In the genomic region with DNA sequence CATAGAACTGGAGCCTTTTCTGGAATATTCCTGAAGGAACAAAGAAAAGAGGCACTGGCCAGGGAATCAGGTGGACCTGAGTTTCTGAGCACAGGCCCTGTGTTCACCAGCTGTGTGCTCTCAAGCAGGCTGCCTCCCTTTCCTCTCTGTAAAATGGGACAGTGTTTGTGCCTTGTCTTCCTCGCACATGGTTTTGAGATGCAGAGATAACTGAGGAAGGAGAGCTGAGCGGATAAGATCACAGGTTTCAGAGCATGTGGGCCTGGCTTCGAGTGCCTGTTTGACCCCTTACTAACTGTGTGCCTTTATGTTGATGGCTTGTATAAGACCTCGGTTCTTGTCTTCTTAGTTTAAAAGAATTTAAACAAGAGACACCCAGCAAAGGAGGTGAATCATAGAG, we compare ENCODE assay signal across 29 cellular contexts. TPM values are rescaled to one million over a fixed set of nuclear protein-coding genes. Genes with fewer than 3 reads are reported as not detected.
DNase-seq lines count a peak whose midpoint lies in the region; ATAC-seq and TF ChIP-seq lines count a peak whose summit lies in the region.
"Had no signal": no experiment of that assay in that cellular context is flagged by ENCODE, and none has a peak within 500 bp of the region (broad histone marks: within the 10 kb centered on the region; RNA-seq: fewer than 3 reads in every experiment).

No MANE protein-coding gene starts in this region.

- H3K27me3 Mint-ChIP-seq in brain (peaks cover 29% of the 10 kb centered on the region), nephron progenitor cell (ENCODE audit: low read depth, poor library complexity) (peaks cover 37% of the 10 kb centered on the region)

- peaks cover 0 to 34% (median 12%) of the 10 kb centered on the region in 9 donors for H3K27me3 ChIP-seq in heart left ventricle
- peaks cover 16% of the 10 kb centered on the region for H3K27me3 ChIP-seq in upper lobe of right lung
- H3K27me3 ChIP-seq: pancreas, right lobe of liver had no signal

- DNase-seq in heart left ventricle (no peak), left ventricle myocardium superior (no peak), nephron progenitor cell (no peak), upper lobe of right lung (peak; percentile 11), DMS 273 (lab: John Stamatoyannopoulos, UW; ENCODE audit: unreplicated experiment) (no peak), RKO (ENCODE audit: low spot score) (no peak), HUDEP-2 (lab: John Stamatoyannopoulos, UW; ENCODE audit: unreplicated experiment in 76 of 76) (no peak)
- DNase-seq: activated CD4-positive, alpha-beta T cell treated with anti-CD3 and anti-CD28 coated beads for 1 hour; activated CD8-positive, alpha-beta T cell treated with anti-CD3 and anti-CD28 coated beads for 36 hours; CD8-positive, alpha-beta T cell; cortex of kidney; DMS153; effector memory CD8-positive, alpha-beta T cell; left colon; natural killer cell; NCI-H1105; NCI-H187 treated with DMSO at 0.1 percent for 48 hours; NCI-H526; pancreas; PC-9; right lobe of liver; stimulated activated naive B cell treated with anti-CD40 and anti-IgM and Interleukin-4, amounts not matched to agents 10 μg/mL and 1 μg/mL and 100 μg/mL, for 72 hours had no signal

- H3K4me1 ChIP-seq in heart left ventricle (peaks cover 0 to 18% (median 4%) of the 10 kb centered on the region in 12 donors), upper lobe of right lung (peaks cover 3% of the 10 kb centered on the region)
- H3K4me1 ChIP-seq: foreskin keratinocyte, pancreas had no signal

- H3K9me3 ChIP-seq in heart left ventricle = no peaks in the 10 kb centered on the region
- H3K9me3 ChIP-seq in upper lobe of right lung = no peaks in the 10 kb centered on the region
- H3K9me3 ChIP-seq: esophagus muscularis mucosa, pancreas, right lobe of liver had no signal

- H3K36me3 Mint-ChIP-seq in brain (no peaks in the 10 kb centered on the region), nephron progenitor cell (ENCODE audit: low read depth) (no peaks in the 10 kb centered on the region)
- H3K36me3 Mint-ChIP-seq: activated naive CD4-positive, alpha-beta T cell treated with anti-CD3 and anti-CD28 coated beads, Interleukin-2, amount 50 U/mL, for 24 hours; CD8-positive, alpha-beta T cell; natural killer cell; stimulated activated naive B cell treated with anti-CD40 and anti-IgM and Interleukin-4, amounts not matched to agents 10 μg/mL and 1 μg/mL and 100 μg/mL, for 72 hours had no signal

- H3K4me3 Mint-ChIP-seq in brain (no peak overlapping the region), nephron progenitor cell (no peak overlapping the region)
- H3K4me3 Mint-ChIP-seq: activated CD8-positive, alpha-beta T cell treated with anti-CD3 and anti-CD28 coated beads for 36 hours; activated naive CD4-positive, alpha-beta T cell treated with anti-CD3 and anti-CD28 coated beads, Interleukin-2, amount 50 U/mL, for 24 hours; CD8-positive, alpha-beta T cell; effector memory CD8-positive, alpha-beta T cell; natural killer cell; stimulated activated naive B cell treated with anti-CD40 and anti-IgM and Interleukin-4, amounts not matched to agents 10 μg/mL and 1 μg/mL and 100 μg/mL, for 72 hours; T-helper 1 cell treated with Interleukin-12 subunit alpha and Interleukin-12 subunit beta and Interleukin-4 antibody, amounts not matched to agents 30 μg/mL and 1 μg/mL, for 36 hours had no signal

- TF ChIP-seq CTCF in heart left ventricle (IDR thresholded peaks at IDR 0.05) (no peak), brain (conservative IDR thresholded peaks at IDR 0.05) (no peak), nephron progenitor cell (IDR thresholded peaks at IDR 0.05) (no peak), upper lobe of right lung (IDR thresholded peaks at IDR 0.05) (no peak)

- intact Hi-C loops in heart left ventricle (cut with DNase I) (loop anchor here in 4 of 10 donors (5.0 to 10.0 kb wide), 2 partner anchors 81 to 83 kb away; no protein-coding TSS in a partner anchor), left ventricle myocardium superior (cut with micrococcal nuclease) (no loop called here), upper lobe of right lung (cut with DNase I) (no loop called here)

- no peaks in the 10 kb centered on the region for H3K36me3 ChIP-seq in heart left ventricle
- no peaks in the 10 kb centered on the region for H3K36me3 ChIP-seq in upper lobe of right lung
- H3K36me3 ChIP-seq: esophagus muscularis mucosa, pancreas, right lobe of liver had no signal

- H3K4me1 Mint-ChIP-seq in brain (peaks cover 29% of the 10 kb centered on the region), nephron progenitor cell (peaks cover 53% of the 10 kb centered on the region)
- H3K4me1 Mint-ChIP-seq: activated naive CD4-positive, alpha-beta T cell treated with anti-CD3 and anti-CD28 coated beads, Interleukin-2, amount 50 U/mL, for 24 hours; natural killer cell had no signal

- H3K9me3 Mint-ChIP-seq in brain (peaks cover 0 to 8% (median 3%) of the 10 kb centered on the region in 5 experiments), nephron progenitor cell (no peaks in the 10 kb centered on the region)
- H3K9me3 Mint-ChIP-seq: activated CD8-positive, alpha-beta T cell treated with anti-CD3 and anti-CD28 coated beads for 36 hours; activated naive CD4-positive, alpha-beta T cell treated with anti-CD3 and anti-CD28 coated beads, Interleukin-2, amount 50 U/mL, for 24 hours; activated T-helper 2 cell treated with anti-CD3 and anti-CD28 coated beads, Interferon-gamma antibody, Interleukin-2, Interleukin-4, amounts not matched to agents 10 μg/mL and 5 μg/mL and 100 μg/mL, durations not matched to agents 14 hours and 24 hours and 36 hours; CD8-positive, alpha-beta T cell; effector memory CD8-positive, alpha-beta T cell; natural killer cell; stimulated activated naive B cell treated with anti-CD40 and anti-IgM and Interleukin-4, amounts not matched to agents 10 μg/mL and 1 μg/mL and 100 μg/mL, for 72 hours; T-helper 1 cell treated with Interleukin-12 subunit alpha and Interleukin-12 subunit beta and Interleukin-4 antibody, amounts not matched to agents 30 μg/mL and 1 μg/mL, for 36 hours had no signal

- ATAC-seq in heart left ventricle (no peak), left ventricle myocardium superior (no peak), upper lobe of right lung (no peak)
- ATAC-seq: activated CD8-positive, alpha-beta T cell treated with anti-CD3 and anti-CD28 coated beads for 36 hours; CD8-positive, alpha-beta T cell; effector memory CD8-positive, alpha-beta T cell; left colon; natural killer cell; right lobe of liver; stimulated activated naive B cell treated with anti-CD40 and anti-IgM and Interleukin-4, amounts not matched to agents 10 μg/mL and 1 μg/mL and 100 μg/mL, for 72 hours had no signal

- 74 to 87% (median 77%) methylated on average over 4 of the region's 4 CpGs for WGBS in heart left ventricle, 4 donors

- no peak for TF ChIP-seq POLR2A in heart left ventricle (IDR thresholded peaks at IDR 0.05)

- H3K27ac ChIP-seq in heart left ventricle (peak overlapping the region in 9 of 12 donors; percentile 30 to 66 (median 39)), upper lobe of right lung (no peak overlapping the region)
- H3K27ac ChIP-seq: esophagus muscularis mucosa, foreskin keratinocyte, pancreas, PC-9, right lobe of liver had no signal

- H3K27ac Mint-ChIP-seq in brain (peak overlapping the region in 3 of 5 experiments; percentile 58 to 88 (median 79)), nephron progenitor cell (peak overlapping the region; percentile 91)
- H3K27ac Mint-ChIP-seq: activated CD8-positive, alpha-beta T cell treated with anti-CD3 and anti-CD28 coated beads for 36 hours; activated naive CD4-positive, alpha-beta T cell treated with anti-CD3 and anti-CD28 coated beads, Interleukin-2, amount 50 U/mL, for 24 hours; activated T-helper 2 cell treated with anti-CD3 and anti-CD28 coated beads, Interferon-gamma antibody, Interleukin-2, Interleukin-4, amounts not matched to agents 10 μg/mL and 5 μg/mL and 100 μg/mL, durations not matched to agents 14 hours and 24 hours and 36 hours; CD8-positive, alpha-beta T cell; effector memory CD8-positive, alpha-beta T cell; natural killer cell; stimulated activated naive B cell treated with anti-CD40 and anti-IgM and Interleukin-4, amounts not matched to agents 10 μg/mL and 1 μg/mL and 100 μg/mL, for 72 hours; T-helper 1 cell treated with Interleukin-12 subunit alpha and Interleukin-12 subunit beta and Interleukin-4 antibody, amounts not matched to agents 30 μg/mL and 1 μg/mL, for 36 hours had no signal

- H3K4me3 ChIP-seq in heart left ventricle = no peak overlapping the region
- no peak overlapping the region for H3K4me3 ChIP-seq in upper lobe of right lung
- H3K4me3 ChIP-seq: esophagus muscularis mucosa, pancreas, PC-9, right lobe of liver had no signal

RNA-seq across cellular contexts. Expression of gene HAND1, which starts 46.2 kb away (rescaled TPM):
- 10 to 100 TPM; 22.4 to 44.8 (median 36.4) TPM for total RNA-seq in heart left ventricle
- 10 to 100 TPM; 23.8 to 30.6 TPM for polyA plus RNA-seq in heart left ventricle
- 37.8 TPM for total RNA-seq in left ventricle myocardium superior
- polyA plus RNA-seq in brain (ENCODE audit: insufficient read depth, low read depth, low replicate concordance) = not detected
- total RNA-seq in upper lobe of right lung = not detected
- total RNA-seq: activated CD8-positive, alpha-beta T cell treated with anti-CD3 and anti-CD28 coated beads for 36 hours; activated T-helper 2 cell treated with anti-CD3 and anti-CD28 coated beads, Interferon-gamma antibody, Interleukin-2, Interleukin-4, amounts not matched to agents 10 μg/mL and 5 μg/mL and 100 μg/mL, durations not matched to agents 14 hours and 24 hours and 36 hours; CD8-positive, alpha-beta T cell; esophagus muscularis mucosa; foreskin keratinocyte; MCF 10A; natural killer cell; PC-9; right lobe of liver had no signal
- polyA plus RNA-seq: pancreas had no signal

Comparison
In these comparisons a context has a peak if more than half of its experiments do, and no peak if none do; other contexts are left out.
1. RNA of gene HAND1, which starts 46.2 kb away (total RNA-seq): 37.8 TPM in left ventricle myocardium superior (single experiment) and 22.4 to 44.8 TPM in heart left ventricle; not detected in upper lobe of right lung (single experiment); every median in the first group is over 10 times any median in the second.